10 cellular contexts compared by ENCODE assay signal in the genomic region with DNA sequence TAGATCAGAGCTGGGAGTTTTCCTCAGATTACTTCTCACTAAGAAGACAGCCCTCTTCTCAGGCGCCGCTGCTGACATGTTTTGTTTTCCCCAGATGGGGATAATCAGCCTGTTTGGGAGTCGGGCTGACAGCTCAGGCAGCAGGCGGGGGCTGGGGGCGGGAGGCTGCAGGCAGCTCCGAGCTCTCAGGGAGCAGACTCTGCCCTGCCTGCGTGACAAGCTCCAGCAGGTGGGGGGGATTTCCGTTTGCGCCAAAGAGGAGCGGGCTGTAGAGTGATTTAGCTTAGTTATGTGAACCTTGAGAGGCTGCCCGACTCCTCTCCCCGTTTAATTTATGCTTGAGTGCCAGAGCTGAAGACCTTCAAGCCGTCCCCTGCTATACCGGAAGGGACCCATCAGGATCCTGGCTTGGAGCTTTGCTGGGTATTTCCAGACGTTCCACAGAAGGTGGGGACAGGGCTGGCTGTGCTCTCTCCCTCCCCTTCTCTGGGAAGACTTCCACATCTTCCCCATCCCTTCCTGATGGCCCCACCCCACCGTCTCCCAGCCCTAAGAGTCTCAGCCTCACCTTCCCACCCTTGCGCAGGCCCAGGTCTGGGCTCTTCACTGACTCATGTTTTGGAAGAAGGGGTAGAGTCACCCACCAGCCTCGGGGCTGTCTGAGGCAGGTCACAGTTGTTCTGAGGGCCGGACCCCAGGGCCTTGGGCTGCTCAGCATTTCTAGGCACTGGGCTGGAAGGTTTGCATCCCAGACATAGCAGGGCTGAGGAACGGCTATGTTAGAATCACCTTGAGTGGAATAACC. TPM values are rescaled to one million over a fixed set of nuclear protein-coding genes. Genes with fewer than 3 reads are reported as not detected.
DNase-seq lines count a peak whose midpoint lies in the region; ATAC-seq, FAIRE-seq and TF ChIP-seq lines count a peak whose summit lies in the region.
"Had no signal": no experiment of that assay in that cellular context is flagged by ENCODE, and none has a peak within 500 bp of the region (broad histone marks: within the 10 kb centered on the region; RNA-seq: fewer than 3 reads in every experiment).

No MANE protein-coding gene starts in this region.

- TF ChIP-seq CTCF in right atrium auricular region (IDR thresholded peaks at IDR 0.05) (no peak), astrocyte (IDR thresholded peaks at IDR 0.05; ENCODE audit: insufficient read depth, low read depth, low read length) (no peak)

- no peaks in the 10 kb centered on the region for H3K36me3 ChIP-seq in right atrium auricular region
- no peaks in the 10 kb centered on the region for H3K36me3 ChIP-seq in astrocyte (ENCODE audit: insufficient read depth, low read length)

- no peaks in the 10 kb centered on the region for H3K79me2 ChIP-seq in astrocyte (ENCODE audit: insufficient read depth, low read length)

- no peak overlapping the region for H3K4me3 ChIP-seq in right atrium auricular region
- H3K4me3 ChIP-seq in astrocyte (ENCODE audit: insufficient read depth, low read depth, low read length) = peak overlapping the region; percentile 5

- H3K27ac ChIP-seq in right atrium auricular region (no peak overlapping the region), astrocyte (ENCODE audit: low read depth, low read length) (no peak overlapping the region)

- no peak for FAIRE-seq in astrocyte (lab: Jason Lieb, UNC)

- H3K27me3 ChIP-seq in right atrium auricular region = no peaks in the 10 kb centered on the region
- H3K27me3 ChIP-seq in astrocyte (ENCODE audit: insufficient read depth, low read length) = no peaks in the 10 kb centered on the region

- H3K36me3 Mint-ChIP-seq in astrocyte (ENCODE audit: low read depth, unreplicated experiment) = no peaks in the 10 kb centered on the region

- H3K9me3 Mint-ChIP-seq in astrocyte (ENCODE audit: unreplicated experiment) = no peaks in the 10 kb centered on the region

- no peaks in the 10 kb centered on the region for H4K20me1 ChIP-seq in astrocyte (ENCODE audit: insufficient read depth, low read length)

- peak; percentile 66 for ATAC-seq in Right ventricle myocardium superior (ENCODE audit: poor library complexity)
- no peak for ATAC-seq in HG03108 (IDR thresholded peaks at IDR 0.05; ENCODE audit: unreplicated experiment)
- no peak for ATAC-seq in GM18519 (IDR thresholded peaks at IDR 0.05; ENCODE audit: low FRiP score, unreplicated experiment)
- ATAC-seq in HG02610 (IDR thresholded peaks at IDR 0.05; ENCODE audit: unreplicated experiment) = no peak

- no peak overlapping the region for H3K9ac ChIP-seq in astrocyte (ENCODE audit: low read length)

- H3K4me1 Mint-ChIP-seq in astrocyte (ENCODE audit: low read depth, unreplicated experiment) = no peaks in the 10 kb centered on the region
- H3K4me1 Mint-ChIP-seq: B cell had no signal

- peaks cover 0 to 11% of the 10 kb centered on the region in 2 donors for H3K4me1 ChIP-seq in right atrium auricular region
- no peaks in the 10 kb centered on the region for H3K4me1 ChIP-seq in astrocyte (ENCODE audit: insufficient read depth, low read length)

- peak overlapping the region; percentile 12 for H3K27ac Mint-ChIP-seq in astrocyte (ENCODE audit: unreplicated experiment)
- H3K27ac Mint-ChIP-seq: B cell had no signal

- peak overlapping the region; percentile 47 for H2AFZ ChIP-seq in astrocyte (ENCODE audit: low read depth, low read length)

- intact Hi-C loops in Right ventricle myocardium superior (cut with DNase I) = loop anchor here (10.0 kb wide), 1 partner anchor 63 kb away; a partner anchor contains a TSS

- peaks cover 24% of the 10 kb centered on the region for H3K27me3 Mint-ChIP-seq in astrocyte (ENCODE audit: low read depth, unreplicated experiment)

- no peak overlapping the region for H3K4me3 Mint-ChIP-seq in astrocyte (ENCODE audit: unreplicated experiment)
- H3K4me3 Mint-ChIP-seq: B cell had no signal

- DNase-seq in Right ventricle myocardium superior (peak; percentile 63), right atrium auricular region (ENCODE audit: low spot score) (no peak), astrocyte (ENCODE audit: low read depth) (peak; percentile 2), left kidney (ENCODE audit: low read depth, low spot score) (peak; percentile 96), NCI-H748 treated with DMSO at 0.1 percent for 48 hours (lab: John Stamatoyannopoulos, UW) (no peak)

- peak overlapping the region; percentile 63 for H3K4me2 ChIP-seq in astrocyte (ENCODE audit: low read length)

- no peaks in the 10 kb centered on the region for H3K9me3 ChIP-seq in right atrium auricular region
- H3K9me3 ChIP-seq in astrocyte (ENCODE audit: insufficient read depth, low read depth, low read length) = no peaks in the 10 kb centered on the region

RNA-seq across cellular contexts. Expression of a gene that starts 24.7 kb away (rescaled TPM):
- total RNA-seq in Right ventricle myocardium superior (4.8 TPM), right atrium auricular region (1 to 10 TPM in 1 of 2 donors, under 1 TPM in 1; 0.86 to 3.1 TPM), astrocyte (0.05 and 0.14 TPM in 2 replicates)
- total RNA-seq: B cell; T-helper 1 cell treated with Interleukin-12 subunit alpha and Interleukin-12 subunit beta and Interleukin-4 antibody, amounts not matched to agents 30 ng/mL and 1 ng/mL, for 36 hours had no signal

Comparison
In these comparisons a context has a peak if more than half of its experiments do, and no peak if none do; other contexts are left out.
1. DNase-seq: peak in Right ventricle myocardium superior (single experiment), astrocyte (single experiment) and left kidney (single experiment); none in right atrium auricular region (single experiment) and NCI-H748 treated with DMSO at 0.1 percent for 48 hours (single experiment).